In the genomic region with DNA sequence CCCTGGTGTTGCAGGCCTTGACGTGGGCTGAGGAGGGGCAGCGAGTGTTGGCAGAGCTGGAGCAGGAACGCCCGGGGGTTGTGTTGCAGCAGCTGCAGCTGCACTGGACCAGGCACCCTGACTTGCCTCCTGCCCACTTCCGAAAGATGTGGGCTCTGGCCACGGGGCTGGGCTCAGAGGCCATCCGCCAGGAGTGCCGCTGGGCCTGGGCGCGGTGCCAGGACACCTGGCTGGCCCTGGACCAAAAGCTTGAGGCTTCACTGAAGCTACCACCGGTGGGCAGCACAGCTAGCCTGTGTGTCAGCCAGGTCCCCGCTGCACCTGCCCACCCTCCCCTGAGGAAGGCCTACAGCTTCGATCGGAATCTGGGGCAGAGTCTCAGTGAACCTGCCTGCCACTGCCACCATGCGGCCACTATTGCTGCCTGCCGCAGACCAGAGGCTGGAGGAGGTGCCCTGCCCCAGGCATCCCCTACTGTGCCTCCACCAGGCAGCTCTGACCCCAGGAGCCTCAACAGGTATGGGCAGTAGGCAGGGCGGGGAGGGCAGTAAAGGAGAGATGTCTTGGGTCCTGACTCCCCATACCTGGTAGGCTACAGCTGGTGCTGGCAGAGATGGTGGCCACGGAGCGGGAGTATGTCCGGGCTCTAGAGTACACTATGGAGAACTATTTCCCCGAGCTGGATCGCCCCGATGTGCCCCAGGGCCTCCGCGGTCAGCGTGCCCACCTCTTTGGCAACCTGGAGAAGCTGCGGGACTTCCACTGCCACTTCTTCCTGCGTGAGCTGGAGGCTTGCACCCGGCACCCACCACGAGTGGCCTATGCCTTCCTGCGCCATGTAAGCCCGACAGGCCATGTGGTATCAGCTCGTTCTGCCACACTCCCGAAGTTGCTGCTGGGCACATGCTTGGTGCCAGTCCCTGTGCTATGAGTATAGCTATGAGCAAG, we compare ENCODE assay signal across 8 cellular contexts. TPM values are rescaled to one million over a fixed set of nuclear protein-coding genes. Genes with fewer than 3 reads are reported as not detected.
DNase-seq lines count a peak whose midpoint lies in the region; ATAC-seq and TF ChIP-seq lines count a peak whose summit lies in the region.

No MANE protein-coding gene starts in this region.

- intact Hi-C loops in sigmoid colon (cut with DNase I): no loop called here

- H3K36me3 ChIP-seq in sigmoid colon: no peaks in the 10 kb centered on the region

- TF ChIP-seq EP300 in sigmoid colon (IDR thresholded peaks at IDR 0.05): no peak

- no peak overlapping the region for H3K4me3 ChIP-seq in astrocyte of the spinal cord (ENCODE audit: low read depth, low read length)
- no peak overlapping the region for H3K4me3 ChIP-seq in sigmoid colon

- 61 to 79% methylated on average over 34 of the region's 34 CpGs for WGBS in sigmoid colon, 2 donors

- no peaks in the 10 kb centered on the region for H3K27me3 ChIP-seq in sigmoid colon

- in situ Hi-C loops in astrocyte of the spinal cord (cut with HindIII; ENCODE audit: low sequenced_read_pairs): no loop called here

- H3K27ac ChIP-seq in sigmoid colon: no peak overlapping the region

- DNase-seq in Ammon's horn (ENCODE audit: low spot score) (peak; percentile 52), NCI-H1092 treated with DMSO at 0.1 percent for 48 hours (lab: John Stamatoyannopoulos, UW) (peak; percentile 87), astrocyte of the spinal cord (ENCODE audit: low read depth, low spot score) (peak; percentile 32), kidney tubule cell (ENCODE audit: low spot score) (peak; percentile 77), sigmoid colon (no peak)

- H3K4me1 ChIP-seq in sigmoid colon: no peaks in the 10 kb centered on the region

- TF ChIP-seq CTCF in astrocyte of the spinal cord (IDR thresholded peaks at IDR 0.05; ENCODE audit: low read depth, low read length): peak; percentile 68
- TF ChIP-seq CTCF in sigmoid colon (IDR thresholded peaks at IDR 0.05): no peak

- no peak for TF ChIP-seq POLR2A in sigmoid colon (IDR thresholded peaks at IDR 0.05)

- ATAC-seq in GM21423 (IDR thresholded peaks at IDR 0.05; ENCODE audit: unreplicated experiment) (no peak), HG02763 (IDR thresholded peaks at IDR 0.05; ENCODE audit: unreplicated experiment) (no peak), HG03439 (IDR thresholded peaks at IDR 0.05; ENCODE audit: unreplicated experiment) (no peak)

- H3K9me3 ChIP-seq in sigmoid colon: no peaks in the 10 kb centered on the region

RNA-seq across cellular contexts. Expression of gene PLEKHG4, which starts 5.6 kb away (rescaled TPM):
- 1 to 10 TPM; 1.4 to 6.2 (median 3.7) TPM for total RNA-seq in sigmoid colon
- polyA plus RNA-seq in sigmoid colon: 1 to 10 TPM; 3.0 to 7.9 (median 3.5) TPM

RNA-seq across cellular contexts. Expression of gene SLC9A5, which starts 36.2 kb away (rescaled TPM):
- 1 to 10 TPM in 2 of 4 donors, under 1 TPM in 1, not detected in 1; 0.68 to 6.1 (median 1.1) TPM for total RNA-seq in sigmoid colon
- polyA plus RNA-seq in sigmoid colon: under 1 TPM in 2 of 3 donors, not detected in 1; 0.46 to 0.99 TPM

RNA-seq across cellular contexts. Expression of gene FHOD1, which starts 37.7 kb away (rescaled TPM):
- total RNA-seq in sigmoid colon: 10 to 100 TPM in 2 of 4 donors, 1 to 10 TPM in 2; 6.7 to 17.1 (median 11.5) TPM
- 10 to 100 TPM in 1 of 3 donors, 1 to 10 TPM in 2; 4.8 to 25.2 (median 5.5) TPM for polyA plus RNA-seq in sigmoid colon

RNA-seq across cellular contexts. Expression of gene KCTD19, which starts 41.6 kb away (rescaled TPM):
- under 1 TPM in 1 of 4 donors, not detected in 3; under 0.01 TPM for total RNA-seq in sigmoid colon
- polyA plus RNA-seq in sigmoid colon: under 1 TPM in 1 of 3 donors, not detected in 2; 0.04 TPM

RNA-seq across cellular contexts. Expression of gene LRRC36, which starts 41.6 kb away (rescaled TPM):
- total RNA-seq in sigmoid colon: under 1 TPM in 1 of 4 donors, not detected in 3; 0.55 TPM
- under 1 TPM in 1 of 3 donors, not detected in 2; 0.74 TPM for polyA plus RNA-seq in sigmoid colon
